ENCODE assay signal across 1 cellular context in genomic region chr9:76419782-76420380, GRCh38.
TF ChIP-seq lines count a peak whose summit lies in the region.

No MANE protein-coding gene starts in this region.

TF ChIP-seq in HCT116, 20 proteins besides CTCF, POLR2A, EP300 and RAD21:
- no peak for TF ChIP-seq ELF1 (IDR thresholded peaks at IDR 0.05; ENCODE audit: borderline replicate concordance, low read depth)
- no peak for TF ChIP-seq ZNF274 (IDR thresholded peaks at IDR 0.05; ENCODE audit: low read depth, low read length)
- TF ChIP-seq YY1 (IDR thresholded peaks at IDR 0.05; ENCODE audit: extremely low read depth, insufficient replicate concordance, low read depth, low read length): peak; percentile 21
